8 cellular contexts compared by ENCODE assay signal in genomic region chr5:129852747-129853352, GRCh38. TPM values are rescaled to one million over a fixed set of nuclear protein-coding genes. Genes with fewer than 3 reads are reported as not detected.
DNase-seq lines count a peak whose midpoint lies in the region; ATAC-seq and TF ChIP-seq lines count a peak whose summit lies in the region.

No MANE protein-coding gene starts in this region.

- H3K27me3 ChIP-seq in OCI-LY3 (ENCODE audit: low read depth, low read length) = no peaks in the 10 kb centered on the region
- H3K27me3 ChIP-seq in neuronal stem cell (ENCODE audit: control insufficient read depth in 3 of 3, insufficient read depth in 3 of 3, low read depth in 1 of 3, low read length in 3 of 3) = peaks cover 0 to 6% (median 0%) of the 10 kb centered on the region in 3 experiments

- H2BK120ac ChIP-seq in neuronal stem cell (ENCODE audit: low read depth, low read length) = no peak overlapping the region

- no peaks in the 10 kb centered on the region for H3K79me2 ChIP-seq in OCI-LY3 (ENCODE audit: low read length)

- WGBS in neuronal stem cell (ENCODE audit: extremely low coverage in 2 of 2, insufficient read length in 2 of 2, insufficient replicate concordance in 1 of 2), 2 donors = no CpG with 5 or more reads among the region's 6 CpGs

- H3K36me3 ChIP-seq in OCI-LY3 (replicated peaks; ENCODE audit: low read depth, low read length) (no peaks in the 10 kb centered on the region), neuronal stem cell (replicated peaks in 1 of 2; ENCODE audit: control insufficient read depth in 2 of 2, insufficient read depth in 2 of 2, low read length in 2 of 2) (no peaks in the 10 kb centered on the region)

- H3K27me3 Mint-ChIP-seq in activated T-cell treated with anti-CD3 and anti-CD28 coated beads, Interleukin-2, amount 50 U/mL, for 4 hours (ENCODE audit: low read depth) = peaks cover 18% of the 10 kb centered on the region

- no peaks in the 10 kb centered on the region for H3K9me3 ChIP-seq in OCI-LY3 (ENCODE audit: insufficient read depth, low read length)
- no peaks in the 10 kb centered on the region for H3K9me3 ChIP-seq in neuronal stem cell (replicated peaks in 1 of 2; ENCODE audit: control insufficient read depth in 2 of 2, insufficient read depth in 1 of 2, low read depth in 1 of 2, low read length in 2 of 2)

- no peaks in the 10 kb centered on the region for H3K79me1 ChIP-seq in neuronal stem cell (ENCODE audit: low read depth, low read length)

- H2BK5ac ChIP-seq in neuronal stem cell (ENCODE audit: low read length) = no peak overlapping the region

- no peak overlapping the region for H2BK12ac ChIP-seq in neuronal stem cell (ENCODE audit: low read length)

- H3K9me3 Mint-ChIP-seq in activated T-cell treated with anti-CD3 and anti-CD28 coated beads, Interleukin-2, amount 50 U/mL, for 4 hours = no peaks in the 10 kb centered on the region

- no peak overlapping the region for H4K91ac ChIP-seq in neuronal stem cell (ENCODE audit: low read depth, low read length, poor library complexity)

- no peaks in the 10 kb centered on the region for H3K36me3 Mint-ChIP-seq in activated T-cell treated with anti-CD3 and anti-CD28 coated beads, Interleukin-2, amount 50 U/mL, for 4 hours (ENCODE audit: insufficient read depth)

- H3K18ac ChIP-seq in neuronal stem cell (ENCODE audit: low read length) = no peak overlapping the region

- H3K14ac ChIP-seq in neuronal stem cell (ENCODE audit: low read length) = no peak overlapping the region

- H4K8ac ChIP-seq in neuronal stem cell (ENCODE audit: low read depth, low read length) = no peak overlapping the region

- H2AFZ ChIP-seq in OCI-LY3 (ENCODE audit: low read depth, low read length) = no peak overlapping the region
- H2AFZ ChIP-seq in neuronal stem cell (ENCODE audit: low read length) = no peak overlapping the region

- H3K4me2 ChIP-seq in OCI-LY3 (ENCODE audit: low read length) = no peak overlapping the region
- no peak overlapping the region for H3K4me2 ChIP-seq in neuronal stem cell (ENCODE audit: insufficient read depth, low read length, poor library complexity, severe bottlenecking)

- H3K9ac ChIP-seq in OCI-LY3 (ENCODE audit: low read length) = no peak overlapping the region
- H3K9ac ChIP-seq in neuronal stem cell (ENCODE audit: low read depth, low read length, poor library complexity) = no peak overlapping the region

- no peak overlapping the region for H2AK5ac ChIP-seq in neuronal stem cell (ENCODE audit: low read depth, low read length)

- no peak overlapping the region for H3K4ac ChIP-seq in neuronal stem cell (ENCODE audit: low read length)

- TF ChIP-seq CTCF in OCI-LY3 (IDR thresholded peaks at IDR 0.05; ENCODE audit: low read depth, low read length) (peak; percentile 87), fibroblast of pulmonary artery (IDR thresholded peaks at IDR 0.05; ENCODE audit: low read length, missing control alignments) (peak; percentile 100)

- DNase-seq in CMK (ENCODE audit: low read depth) (peak; percentile 39), fibroblast of pulmonary artery (ENCODE audit: low read depth) (peak; percentile 78), neuronal stem cell (ENCODE audit: low spot score) (peak; percentile 85), superior temporal gyrus (ENCODE audit: extremely low spot score) (peak; percentile 91)
- DNase-seq in activated T-cell treated with anti-CD3 and anti-CD28 coated beads, Interleukin-2, amount 50 U/mL, for 4 hours = peak; percentile 59

- no peak overlapping the region for H2BK15ac ChIP-seq in neuronal stem cell (ENCODE audit: low read length)

- no peaks in the 10 kb centered on the region for H3K4me1 Mint-ChIP-seq in activated T-cell treated with anti-CD3 and anti-CD28 coated beads, Interleukin-2, amount 50 U/mL, for 4 hours (ENCODE audit: low read depth)

- ATAC-seq in GM19351 (IDR thresholded peaks at IDR 0.05; ENCODE audit: unreplicated experiment) = peak; percentile 98
- peak; percentile 95 for ATAC-seq in HG03439 (IDR thresholded peaks at IDR 0.05; ENCODE audit: unreplicated experiment)
- ATAC-seq in activated T-cell treated with anti-CD3 and anti-CD28 coated beads, Interleukin-2, amount 50 U/mL, for 4 hours = peak; percentile 61 to 75

- H3K4me3 ChIP-seq in OCI-LY3 (ENCODE audit: low read length) (no peak overlapping the region), fibroblast of pulmonary artery (replicated peaks; ENCODE audit: low read depth, low read length) (no peak overlapping the region), neuronal stem cell (ENCODE audit: low read length in 2 of 2) (no peak overlapping the region)

- H3K23ac ChIP-seq in neuronal stem cell (ENCODE audit: low read depth, low read length, poor library complexity) = no peak overlapping the region

- H3K27ac ChIP-seq in OCI-LY3 (ENCODE audit: low read length) (no peak overlapping the region), neuronal stem cell (replicated peaks; ENCODE audit: low read length) (no peak overlapping the region)

- no peaks in the 10 kb centered on the region for H4K20me1 ChIP-seq in OCI-LY3 (ENCODE audit: insufficient read depth, low read length)

- no peak overlapping the region for H3K4me3 Mint-ChIP-seq in activated T-cell treated with anti-CD3 and anti-CD28 coated beads, Interleukin-2, amount 50 U/mL, for 4 hours

- no peaks in the 10 kb centered on the region for H3K4me1 ChIP-seq in OCI-LY3 (ENCODE audit: low read length)
- no peaks in the 10 kb centered on the region for H3K4me1 ChIP-seq in neuronal stem cell (ENCODE audit: control insufficient read depth in 2 of 2, insufficient read depth in 1 of 2, low read depth in 1 of 2, low read length in 2 of 2)

RNA-seq across cellular contexts. Expression of gene CHSY3, which starts 51.4 kb away (rescaled TPM):
- total RNA-seq in activated T-cell treated with anti-CD3 and anti-CD28 coated beads, Interleukin-2, amount 50 U/mL, for 4 hours = not detected
- polyA plus RNA-seq in neuronal stem cell (2013, experiment 1 of 2) = 0.43 TPM
- polyA plus RNA-seq in neuronal stem cell (2013, experiment 2 of 2) = 0.35 TPM

Comparison
In these comparisons a context has a peak if more than half of its experiments do, and no peak if none do; other contexts are left out.
1. DNase-seq: peak in every context shown above with its lines; median percentile 91 in superior temporal gyrus; 85 in neuronal stem cell; 78 in fibroblast of pulmonary artery; 59 in activated T-cell treated with anti-CD3 and anti-CD28 coated beads, Interleukin-2, amount 50 U/mL, for 4 hours; 39 in CMK.